Comparison of ENCODE assay signal across 18 cellular contexts in genomic region chr2:170737406-170737805, GRCh38. TPM values are rescaled to one million over a fixed set of nuclear protein-coding genes. Genes with fewer than 3 reads are reported as not detected.
DNase-seq lines count a peak whose midpoint lies in the region; ATAC-seq, FAIRE-seq and TF ChIP-seq lines count a peak whose summit lies in the region.
"Had no signal": no experiment of that assay in that cellular context is flagged by ENCODE, and none has a peak within 500 bp of the region (broad histone marks: within the 10 kb centered on the region; RNA-seq: fewer than 3 reads in every experiment).

No MANE protein-coding gene starts in this region.

- intact Hi-C loops in PC-3 (cut with micrococcal nuclease) = loop anchor here (10.0 kb wide), 1 partner anchor 363 kb away; no protein-coding TSS in a partner anchor
- intact Hi-C loops in mammary epithelial cell (cut with micrococcal nuclease) = no loop called here
- intact Hi-C loops in stomach (cut with DNase I; ENCODE audit: low total_unique reads) = no loop called here

- in situ Hi-C loops in mammary epithelial cell (cut with MboI; ENCODE audit: low sequenced_read_pairs in 2 of 2) = no loop called here

- H3K4me2 ChIP-seq in A549 (no peak overlapping the region), PC-3 (ENCODE audit: low read length) (no peak overlapping the region), mammary epithelial cell (ENCODE audit: insufficient read depth, low read depth, low read length) (no peak overlapping the region)

- H2AFZ ChIP-seq in PC-3 (ENCODE audit: low read length) (peak overlapping the region; percentile 53), mammary epithelial cell (ENCODE audit: low read depth, low read length) (peak overlapping the region; percentile 52)

- no peaks in the 10 kb centered on the region for H3K4me1 Mint-ChIP-seq in activated CD8-positive, alpha-beta T cell treated with anti-CD3 and anti-CD28 coated beads, Interleukin-2, amount 10 ng/mL, durations not matched to agents 7 days and 5 days (ENCODE audit: low read depth)
- H3K4me1 Mint-ChIP-seq: CD4-positive, CD25-positive, alpha-beta regulatory T cell; CD8-positive, alpha-beta memory T cell had no signal

- H3K79me2 ChIP-seq in PC-3 (ENCODE audit: low read length) (no peaks in the 10 kb centered on the region), mammary epithelial cell (ENCODE audit: insufficient read depth, low read length) (no peaks in the 10 kb centered on the region)

- H3K36me3 ChIP-seq in PC-3 (ENCODE audit: low read depth, low read length) (no peaks in the 10 kb centered on the region), mammary epithelial cell (ENCODE audit: insufficient read depth, low read length) (no peaks in the 10 kb centered on the region), stomach (no peaks in the 10 kb centered on the region)
- H3K36me3 ChIP-seq: BE2C, HAP-1 had no signal

- no peaks in the 10 kb centered on the region for H3K36me3 Mint-ChIP-seq in activated CD8-positive, alpha-beta T cell treated with anti-CD3 and anti-CD28 coated beads, Interleukin-2, amount 10 ng/mL, durations not matched to agents 7 days and 5 days (ENCODE audit: low read depth)
- H3K36me3 Mint-ChIP-seq: CD4-positive, CD25-positive, alpha-beta regulatory T cell; CD8-positive, alpha-beta memory T cell had no signal

- H3K9me3 ChIP-seq in A549 (no peaks in the 10 kb centered on the region), PC-3 (ENCODE audit: low read length) (no peaks in the 10 kb centered on the region), mammary epithelial cell (replicated peaks; ENCODE audit: insufficient read depth, low read length) (no peaks in the 10 kb centered on the region), stomach (peaks cover 0 to 5% (median 2%) of the 10 kb centered on the region in 4 donors)
- H3K9me3 ChIP-seq: BE2C, HAP-1 had no signal

- TF ChIP-seq POLR2A in A549 (IDR thresholded peaks at IDR 0.05; ENCODE audit: low read length) (no peak), stomach (IDR thresholded peaks at IDR 0.05) (no peak)

- H3K9me3 Mint-ChIP-seq in activated CD8-positive, alpha-beta T cell treated with anti-CD3 and anti-CD28 coated beads, Interleukin-2, amount 10 ng/mL, durations not matched to agents 7 days and 5 days (ENCODE audit: insufficient read depth) = no peaks in the 10 kb centered on the region

- TF ChIP-seq EP300 in A549 (IDR thresholded peaks at IDR 0.05) (no peak), stomach (IDR thresholded peaks at IDR 0.05) (no peak)

- no peaks in the 10 kb centered on the region for H4K20me1 ChIP-seq in PC-3 (ENCODE audit: low read length)
- H4K20me1 ChIP-seq in mammary epithelial cell (ENCODE audit: insufficient read depth, low read length) = no peaks in the 10 kb centered on the region

- H3K9me2 ChIP-seq in PC-3 (replicated peaks; ENCODE audit: low read length) = no peaks in the 10 kb centered on the region

- CTCF ChIA-PET in A549 (lab: Yijun Ruan, JAX) (interaction anchor here (0.6 kb wide), 1 partner anchor 1298 kb away, joined by 4 read pairs; no protein-coding TSS in a partner anchor), PC-3 (lab: Charles Lee) (no interaction called here), mammary epithelial cell (lab: Charles Lee; ENCODE audit: low non-redundant PET) (no interaction called here)
- CTCF ChIA-PET in activated CD8-positive, alpha-beta T cell treated with anti-CD3 and anti-CD28 coated beads, Interleukin-2, amount 10 ng/mL, durations not matched to agents 7 days and 5 days (lab: Charles Lee) = no interaction called here

- H3K4me1 ChIP-seq in A549 = 0 out of 3 replicates have a peak, but pooled peaks cover 9% of the 10 kb centered on the region
- H3K4me1 ChIP-seq in PC-3 (ENCODE audit: insufficient read depth, low read length) = peaks cover 28% of the 10 kb centered on the region
- peaks cover 31% of the 10 kb centered on the region for H3K4me1 ChIP-seq in mammary epithelial cell (ENCODE audit: insufficient read depth, low read length)
- H3K4me1 ChIP-seq in stomach = peaks cover 0 to 18% (median 11%) of the 10 kb centered on the region in 4 donors
- H3K4me1 ChIP-seq: BE2C, HAP-1 had no signal

- H3K27ac Mint-ChIP-seq in activated CD8-positive, alpha-beta T cell treated with anti-CD3 and anti-CD28 coated beads, Interleukin-2, amount 10 ng/mL, durations not matched to agents 7 days and 5 days = no peak overlapping the region
- H3K27ac Mint-ChIP-seq: CD4-positive, CD25-positive, alpha-beta regulatory T cell; CD8-positive, alpha-beta memory T cell had no signal

- H3F3A ChIP-seq in PC-3 (ENCODE audit: low read length, unreplicated experiment) = peaks cover 8% of the 10 kb centered on the region

- no peak for TF ChIP-seq RAD21 in A549 (conservative IDR thresholded peaks at IDR 0.05 in 1 of 2, IDR thresholded peaks at IDR 0.05 in 1 of 2)

- POLR2A ChIA-PET in A549 (lab: Yijun Ruan, JAX) = no interaction called here
- POLR2A ChIA-PET in PC-3 (lab: Charles Lee; ENCODE audit: unreplicated experiment) = no interaction called here
- POLR2A ChIA-PET in activated CD8-positive, alpha-beta T cell treated with anti-CD3 and anti-CD28 coated beads, Interleukin-2, amount 10 ng/mL, durations not matched to agents 7 days and 5 days (lab: Charles Lee) = no interaction called here

- WGBS in A549 (ENCODE audit: missing lambda C conversion rate) = 86% methylated on average over 2 of the region's 2 CpGs
- WGBS in mammary epithelial cell (ENCODE audit: low coverage, missing lambda C conversion rate) = 73% methylated on average over 2 of the region's 2 CpGs
- 95 to 100% (median 97%) methylated on average over 2 of the region's 2 CpGs for WGBS in stomach, 5 donors

- H3K27me3 ChIP-seq in PC-3 (ENCODE audit: low read length) (no peaks in the 10 kb centered on the region), mammary epithelial cell (ENCODE audit: insufficient read depth, low read length) (no peaks in the 10 kb centered on the region), stomach (no peaks in the 10 kb centered on the region)
- H3K27me3 ChIP-seq: BE2C had no signal

- dilution Hi-C loops in mammary epithelial cell (cut with HindIII; ENCODE audit: low sequenced_read_pairs) = no loop called here

- BruUV-seq in PC-3 (replicated peaks; lab: Mats Ljungman, UMichigan) (no TSS peak), mammary epithelial cell (replicated peaks; lab: Mats Ljungman, UMichigan) (no TSS peak)

- H3K27ac ChIP-seq in A549 (no peak overlapping the region), PC-3 (ENCODE audit: low read length) (peak overlapping the region; percentile 87), mammary epithelial cell (ENCODE audit: insufficient read depth, low read depth, low read length) (peak overlapping the region; percentile 98), stomach (peak overlapping the region in 4 of 5 donors; percentile 20 to 68 (median 54))

- H3K27me3 Mint-ChIP-seq in activated CD8-positive, alpha-beta T cell treated with anti-CD3 and anti-CD28 coated beads, Interleukin-2, amount 10 ng/mL, durations not matched to agents 7 days and 5 days (ENCODE audit: low read depth) = peaks cover 20% of the 10 kb centered on the region

- H3K4me3 Mint-ChIP-seq in activated CD8-positive, alpha-beta T cell treated with anti-CD3 and anti-CD28 coated beads, Interleukin-2, amount 10 ng/mL, durations not matched to agents 7 days and 5 days = no peak overlapping the region
- H3K4me3 Mint-ChIP-seq: CD4-positive, CD25-positive, alpha-beta regulatory T cell; CD8-positive, alpha-beta memory T cell had no signal

- H3K9ac ChIP-seq in PC-3 (ENCODE audit: low read length) (peak overlapping the region; percentile 19; the same call in 1 of the 2 replicates), mammary epithelial cell (ENCODE audit: insufficient read depth, low read length) (no peak overlapping the region)

- no peak for FAIRE-seq in A549 (lab: Jason Lieb, UNC)
- FAIRE-seq: G401.6, GM12891, H1 had no signal

- no peak for ATAC-seq in A549
- no peak for ATAC-seq in PC-3
- no peak for ATAC-seq in activated CD8-positive, alpha-beta T cell treated with anti-CD3 and anti-CD28 coated beads, Interleukin-2, amount 10 ng/mL, durations not matched to agents 7 days and 5 days

- no peak overlapping the region for H3K4me3 ChIP-seq in A549
- no peak overlapping the region for H3K4me3 ChIP-seq in PC-3 (ENCODE audit: low read length)
- H3K4me3 ChIP-seq in mammary epithelial cell (replicated peaks in 1 of 3; ENCODE audit: insufficient read depth in 1 of 3, low read depth in 2 of 3, low read length in 3 of 3) = no peak overlapping the region
- no peak overlapping the region for H3K4me3 ChIP-seq in stomach
- H3K4me3 ChIP-seq: HAP-1 had no signal

- TF ChIP-seq CTCF in A549 (IDR thresholded peaks at IDR 0.05) (no peak), PC-3 (conservative IDR thresholded peaks at IDR 0.05; ENCODE audit: low read depth, low read length) (no peak), mammary epithelial cell (conservative IDR thresholded peaks at IDR 0.05 in 1 of 2, IDR thresholded peaks at IDR 0.05 in 1 of 2; ENCODE audit: extremely low read depth in 1 of 2, insufficient read depth in 1 of 2, low read depth in 1 of 2, low read length in 2 of 2) (no peak), stomach (IDR thresholded peaks at IDR 0.05) (no peak)

- DNase-seq in A549 (ENCODE audit: low read depth in 1 of 2, low spot score in 1 of 2) (no peak), PC-3 (no peak), mammary epithelial cell (no peak), stomach (no peak), DMS114 treated with DMSO at 0.1 percent for 48 hours (lab: John Stamatoyannopoulos, UW; ENCODE audit: unreplicated experiment) (no peak)
- DNase-seq in activated CD8-positive, alpha-beta T cell treated with anti-CD3 and anti-CD28 coated beads, Interleukin-2, amount 10 ng/mL, durations not matched to agents 7 days and 5 days = no peak
- DNase-seq: ACHN; BE2C; C1 segment of cervical spinal cord; CD4-positive, CD25-positive, alpha-beta regulatory T cell; CD8-positive, alpha-beta memory T cell; COR-L47; DMS 273 treated with DMSO at 0.1 percent for 48 hours had no signal

RNA-seq across cellular contexts. Expression of gene SP5, which starts 22.3 kb away (rescaled TPM):
- polyA plus RNA-seq in A549 (2011; rRNA removed) = not detected in 2 replicates
- 0.03 TPM in 1 of 2 replicates, not detected in the other for polyA plus RNA-seq in A549 (2012; cell fraction: cytosol; rRNA removed)
- polyA plus RNA-seq in A549 (2012; cell fraction: nucleus; rRNA removed) = 0.04 TPM in 1 of 2 replicates, not detected in the other
- not detected in 3 replicates for polyA plus RNA-seq in A549 (2017; fragmentation: RNase III; extraction: RNeasy Plus Mini Kit Qiagen cat#74134 plus additional on column Dnase treatment)
- not detected in 2 replicates for polyA minus RNA-seq in A549 (2011; rRNA and poly(A)+ RNA removed)
- 0.47 and 4.8 TPM in 2 replicates for total RNA-seq in PC-3 (2014; rRNA removed)
- not detected for total RNA-seq in mammary epithelial cell
- not detected for polyA plus RNA-seq in mammary epithelial cell
- polyA minus RNA-seq in mammary epithelial cell = not detected
- total RNA-seq in stomach = 1 to 10 TPM in 2 of 5 donors, under 1 TPM in 1, not detected in 2; 0.92 to 5.8 (median 1.2) TPM
- 1 to 10 TPM; 2.6 to 4.1 (median 3.4) TPM for polyA plus RNA-seq in stomach
- not detected for total RNA-seq in activated CD8-positive, alpha-beta T cell treated with anti-CD3 and anti-CD28 coated beads, Interleukin-2, amount 10 ng/mL, durations not matched to agents 7 days and 5 days
- total RNA-seq: CD4-positive, CD25-positive, alpha-beta regulatory T cell; CD8-positive, alpha-beta memory T cell; H1 had no signal
- polyA plus RNA-seq: CD4-positive, CD25-positive, alpha-beta regulatory T cell; CD8-positive, alpha-beta memory T cell had no signal

RNA-seq across cellular contexts. Expression of gene ERICH2, which starts 32.8 kb away (rescaled TPM):
- polyA plus RNA-seq in A549 (2011; rRNA removed) (not detected in 2 replicates), A549 (2017; fragmentation: RNase III; extraction: RNeasy Plus Mini Kit Qiagen cat#74134 plus additional on column Dnase treatment) (not detected in 3 replicates), mammary epithelial cell (0.20 TPM), stomach (1 to 10 TPM; 1.5 to 6.8 (median 6.1) TPM)
- not detected in 2 replicates for polyA plus RNA-seq in A549 (2012; cell fraction: cytosol; rRNA removed)
- not detected in 2 replicates for polyA plus RNA-seq in A549 (2012; cell fraction: nucleus; rRNA removed)
- not detected in 2 replicates for polyA minus RNA-seq in A549 (2011; rRNA and poly(A)+ RNA removed)
- total RNA-seq in PC-3 (2014; rRNA removed) (1.4 and 1.9 TPM in 2 replicates), mammary epithelial cell (1 to 10 TPM; 1.7 to 2.4 TPM), stomach (not detected)
- polyA minus RNA-seq in mammary epithelial cell = not detected
- total RNA-seq in activated CD8-positive, alpha-beta T cell treated with anti-CD3 and anti-CD28 coated beads, Interleukin-2, amount 10 ng/mL, durations not matched to agents 7 days and 5 days = not detected
- total RNA-seq: CD4-positive, CD25-positive, alpha-beta regulatory T cell; CD8-positive, alpha-beta memory T cell; HT-29 had no signal
- polyA plus RNA-seq: CD4-positive, CD25-positive, alpha-beta regulatory T cell; CD8-positive, alpha-beta memory T cell had no signal

Comparison
In these comparisons a context has a peak if more than half of its experiments do, and no peak if none do; other contexts are left out.
1. H3K27ac ChIP-seq: peak in PC-3 (single experiment), mammary epithelial cell (single experiment) and stomach (4 of 5); none in A549 (0 of 2).